In the genomic region with DNA sequence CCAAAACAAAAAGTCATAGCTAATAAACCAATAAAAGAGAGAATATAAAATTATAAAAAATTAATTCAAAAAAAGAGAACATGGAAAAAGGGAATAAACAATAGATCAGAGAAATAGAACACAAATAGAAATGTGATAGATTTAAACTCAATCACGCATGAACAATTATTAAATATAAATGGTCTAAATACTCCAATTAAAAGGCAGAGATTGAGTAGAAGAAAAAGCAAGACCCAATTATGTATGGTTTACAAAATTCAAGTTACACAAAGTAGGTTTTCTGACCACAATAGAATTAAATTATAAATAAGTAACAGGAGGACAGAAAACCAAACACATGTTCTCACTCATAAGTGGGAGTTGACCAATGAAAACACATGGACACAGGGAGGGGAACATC, we compare ENCODE assay signal across 25 cellular contexts.
"Had no signal": no experiment of that assay in that cellular context is flagged by ENCODE, and none has a peak within 500 bp of the region (broad histone marks: within the 10 kb centered on the region; RNA-seq: fewer than 3 reads in every experiment).

No MANE protein-coding gene starts in this region.

- H3K27ac ChIP-seq: colonic mucosa, coronary artery, dorsolateral prefrontal cortex, epithelial cell of prostate, esophagus muscularis mucosa, esophagus squamous epithelium, foreskin keratinocyte, gastrocnemius medialis, gastroesophageal sphincter, heart left ventricle, heart right ventricle had no signal

- H3K36me3 ChIP-seq: colonic mucosa, esophagus muscularis mucosa, esophagus squamous epithelium, gastrocnemius medialis, gastroesophageal sphincter, heart left ventricle, heart right ventricle had no signal

- DNase-seq: colonic mucosa; cortex of kidney; dermis blood vessel endothelial cell; dorsolateral prefrontal cortex; effector CD4-positive, alpha-beta T cell; effector CD8-positive, alpha-beta T cell; effector memory CD4-positive, alpha-beta T cell; effector memory CD8-positive, alpha-beta T cell; endodermal cell; erythroblast; esophagus squamous epithelium; foreskin fibroblast; foreskin keratinocyte; foreskin melanocyte; gastrocnemius medialis; glutamatergic neuron; head of caudate nucleus; heart left ventricle; heart right ventricle had no signal

- H3K9me3 ChIP-seq: colonic mucosa, gastrocnemius medialis had no signal

- H3K4me1 ChIP-seq: colonic mucosa, esophagus muscularis mucosa, esophagus squamous epithelium, foreskin keratinocyte, gastrocnemius medialis, gastroesophageal sphincter, heart left ventricle, heart right ventricle had no signal

- H3K27me3 ChIP-seq: colonic mucosa, dorsolateral prefrontal cortex, esophagus muscularis mucosa, esophagus squamous epithelium, foreskin keratinocyte, gastrocnemius medialis, gastroesophageal sphincter, heart left ventricle, heart right ventricle had no signal

- ATAC-seq: effector memory CD8-positive, alpha-beta T cell; esophagus mucosa; foreskin keratinocyte; gastrocnemius medialis; gastroesophageal sphincter; heart left ventricle; heart right ventricle had no signal

- H3K4me3 ChIP-seq: colonic mucosa, coronary artery, dorsolateral prefrontal cortex, esophagus muscularis mucosa, esophagus squamous epithelium, gastrocnemius medialis, gastroesophageal sphincter, heart left ventricle, heart right ventricle had no signal

- FAIRE-seq: endothelial cell of umbilical vein had no signal
